19 cellular contexts compared by ENCODE assay signal in the genomic region with DNA sequence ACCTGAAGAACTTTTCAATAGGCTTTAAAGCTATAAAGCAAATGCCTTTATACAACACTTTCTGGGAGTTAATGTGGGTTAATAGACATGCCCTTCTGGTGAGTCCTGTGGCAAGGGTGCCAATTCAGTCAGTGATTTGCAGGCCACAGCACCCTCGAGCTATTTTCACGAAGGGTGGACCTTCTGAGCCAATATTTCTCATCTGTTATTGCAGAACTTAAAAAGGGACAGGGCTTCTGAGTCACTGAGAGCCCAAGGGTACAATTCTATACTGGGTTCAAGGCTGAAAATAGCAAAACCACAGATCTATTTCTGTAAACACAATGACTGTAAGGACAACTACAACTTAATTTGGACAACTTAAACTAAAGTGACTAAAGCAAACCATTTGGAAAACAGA.
"Had no signal": no experiment of that assay in that cellular context is flagged by ENCODE, and none has a peak within 500 bp of the region (broad histone marks: within the 10 kb centered on the region; RNA-seq: fewer than 3 reads in every experiment).

No MANE protein-coding gene starts in this region.

- FAIRE-seq: endothelial cell of umbilical vein, frontal cortex had no signal

- H3K9me3 ChIP-seq: psoas muscle had no signal

- H3K27me3 ChIP-seq: heart left ventricle had no signal

- H3K4me3 ChIP-seq: heart left ventricle, lung, psoas muscle, skin epidermis had no signal

- H3K36me3 ChIP-seq: heart left ventricle had no signal

- H3K4me1 ChIP-seq: heart left ventricle, psoas muscle had no signal

- H3K27ac ChIP-seq: heart left ventricle, psoas muscle, skin epidermis had no signal

- DNase-seq: dermis blood vessel endothelial cell; effector CD4-positive, alpha-beta T cell; endodermal cell; heart left ventricle; hippocampal formation; left colon; left ventricle myocardium superior; mesenchymal stem cell; midbrain; naive B cell; nephron progenitor cell; psoas muscle; stimulated activated CD4-positive, alpha-beta T cell treated with anti-CD3 and anti-CD28 coated beads, Interleukin-2, amount 100 ng/mL, for 24 hours; stimulated activated naive CD4-positive, alpha-beta T cell; trophoblast cell had no signal
